1 cellular context compared by ENCODE assay signal in genomic region chr5:142981886-142982820, GRCh38.
TF ChIP-seq lines count a peak whose summit lies in the region.

No MANE protein-coding gene starts in this region.

TF ChIP-seq in HepG2, 621 proteins besides CTCF, POLR2A, EP300 and RAD21 (continued from another document and continues in another):
- TF ChIP-seq SKIL (CRISPR knock-in tag; IDR thresholded peaks at IDR 0.05; ENCODE audit: borderline replicate concordance) (peak; percentile 86; the same call in 1 of the 2 replicates), ZNF784 (CRISPR knock-in tag; IDR thresholded peaks at IDR 0.05; ENCODE audit: borderline replicate concordance) (no peak), ZNF12 (CRISPR knock-in tag; IDR thresholded peaks at IDR 0.05) (0 out of 2 replicates have a peak, but pooled peaks have one; percentile 78), MLLT10 (CRISPR knock-in tag; IDR thresholded peaks at IDR 0.05) (no peak), THAP9 (CRISPR knock-in tag; IDR thresholded peaks at IDR 0.05; ENCODE audit: borderline replicate concordance) (peak; percentile 45; the same call in 1 of the 2 replicates), ETV5 (CRISPR knock-in tag; IDR thresholded peaks at IDR 0.05; ENCODE audit: borderline replicate concordance) (peak; percentile 89), SRF (IDR thresholded peaks at IDR 0.05; ENCODE audit: low read depth, low read length) (no peak), ZNF879 (CRISPR knock-in tag; IDR thresholded peaks at IDR 0.05) (no peak), PHF21A (CRISPR knock-in tag; IDR thresholded peaks at IDR 0.05) (peak; percentile 80; the same call in 1 of the 2 replicates), CREB1 (IDR thresholded peaks at IDR 0.05) (no peak), CREB1 (CRISPR knock-in tag; IDR thresholded peaks at IDR 0.05) (peak; percentile 51; the same call in 1 of the 2 replicates), SMARCC2 (IDR thresholded peaks at IDR 0.05) (0 out of 2 replicates have a peak, but pooled peaks have one; percentile 26), ZNF891 (CRISPR knock-in tag; IDR thresholded peaks at IDR 0.05) (peak; percentile 67; the same call in 1 of the 2 replicates), ZNF703 (CRISPR knock-in tag; IDR thresholded peaks at IDR 0.05; ENCODE audit: borderline replicate concordance) (0 out of 2 replicates have a peak, but pooled peaks have one; percentile 15), SRSF1 (optimal IDR thresholded peaks at IDR 0.05; ENCODE audit: low read depth, low read length) (no peak), ZBTB3 (CRISPR knock-in tag; IDR thresholded peaks at IDR 0.05; ENCODE audit: borderline replicate concordance, low read depth) (no peak), HMGXB3 (CRISPR knock-in tag; IDR thresholded peaks at IDR 0.05; ENCODE audit: borderline replicate concordance) (peak; percentile 50; the same call in 1 of the 2 replicates), KLF9 (CRISPR knock-in tag; IDR thresholded peaks at IDR 0.05; ENCODE audit: low read depth) (no peak), SNAI1 (CRISPR knock-in tag; IDR thresholded peaks at IDR 0.05; ENCODE audit: borderline replicate concordance) (no peak), ZNF326 (CRISPR knock-in tag; IDR thresholded peaks at IDR 0.05; ENCODE audit: borderline replicate concordance) (no peak), MED13 (CRISPR knock-in tag; IDR thresholded peaks at IDR 0.05) (no peak), ZNF431 (CRISPR knock-in tag; IDR thresholded peaks at IDR 0.05; ENCODE audit: borderline replicate concordance, low read depth) (peak; percentile 73; the same call in 1 of the 2 replicates), RXRB (CRISPR knock-in tag; IDR thresholded peaks at IDR 0.05; ENCODE audit: borderline replicate concordance) (peak; percentile 92), ZNF792 (CRISPR knock-in tag; IDR thresholded peaks at IDR 0.05) (peak; percentile 81), ZSCAN9 (CRISPR knock-in tag; IDR thresholded peaks at IDR 0.05; ENCODE audit: borderline replicate concordance) (peak; percentile 82; the same call in 1 of the 2 replicates), TAF15 (IDR thresholded peaks at IDR 0.05; ENCODE audit: low read depth, low read length, poor library complexity, severe bottlenecking) (no peak), ZMYM4 (CRISPR knock-in tag; IDR thresholded peaks at IDR 0.05) (peak; percentile 94), RBM39 (IDR thresholded peaks at IDR 0.05; ENCODE audit: low read depth, low read length, poor library complexity, severe bottlenecking) (no peak), ZGPAT (CRISPR knock-in tag; IDR thresholded peaks at IDR 0.05) (peak; percentile 65), ZBTB4 (CRISPR knock-in tag; IDR thresholded peaks at IDR 0.05; ENCODE audit: borderline replicate concordance) (no peak), TBP (CRISPR knock-in tag; IDR thresholded peaks at IDR 0.05) (0 out of 2 replicates have a peak, but pooled peaks have one; percentile 33), SRY (CRISPR knock-in tag; IDR thresholded peaks at IDR 0.05) (no peak), ZNF383 (CRISPR knock-in tag; IDR thresholded peaks at IDR 0.05; ENCODE audit: borderline replicate concordance) (0 out of 2 replicates have a peak, but pooled peaks have one; percentile 3), TFDP2 (CRISPR knock-in tag; IDR thresholded peaks at IDR 0.05) (peak; percentile 33; the same call in 1 of the 2 replicates), GABPA (IDR thresholded peaks at IDR 0.05; ENCODE audit: low read depth, low read length) (no peak), GABPA (CRISPR knock-in tag; IDR thresholded peaks at IDR 0.05; ENCODE audit: low read depth) (peak; percentile 59), KAT8 (CRISPR knock-in tag; IDR thresholded peaks at IDR 0.05) (peak; percentile 72), MEIS1 (CRISPR knock-in tag; IDR thresholded peaks at IDR 0.05; ENCODE audit: borderline replicate concordance) (no peak), ZSCAN30 (CRISPR knock-in tag; IDR thresholded peaks at IDR 0.05) (no peak), SETDB1 (CRISPR knock-in tag; IDR thresholded peaks at IDR 0.05; ENCODE audit: borderline replicate concordance) (no peak), ZNF430 (CRISPR knock-in tag; IDR thresholded peaks at IDR 0.05) (peak; percentile 83; the same call in 1 of the 2 replicates), ZNF672 (CRISPR knock-in tag; IDR thresholded peaks at IDR 0.05) (no peak), ZFY (CRISPR knock-in tag; IDR thresholded peaks at IDR 0.05) (peak; percentile 15; the same call in 1 of the 2 replicates), HCFC1 (IDR thresholded peaks at IDR 0.05; ENCODE audit: low read depth, low read length) (no peak), CEBPG (CRISPR knock-in tag; IDR thresholded peaks at IDR 0.05) (peak; percentile 78), ZNF607 (CRISPR knock-in tag; IDR thresholded peaks at IDR 0.05; ENCODE audit: borderline replicate concordance) (no peak), ZNF614 (CRISPR knock-in tag; IDR thresholded peaks at IDR 0.05; ENCODE audit: borderline replicate concordance) (peak; percentile 88; the same call in 1 of the 2 replicates), ZNF138 (CRISPR knock-in tag; IDR thresholded peaks at IDR 0.05; ENCODE audit: low read depth) (no peak), MLX (CRISPR knock-in tag; IDR thresholded peaks at IDR 0.05) (peak; percentile 60; the same call in 1 of the 2 replicates)
